Comparison of ENCODE assay signal across 8 cellular contexts in genomic region chr11:15074206-15075161, GRCh38. TPM values are rescaled to one million over a fixed set of nuclear protein-coding genes. Genes with fewer than 3 reads are reported as not detected.
DNase-seq lines count a peak whose midpoint lies in the region; ATAC-seq lines count a peak whose summit lies in the region.

No MANE protein-coding gene starts in this region.

- ATAC-seq in GM18909 (IDR thresholded peaks at IDR 0.05; ENCODE audit: poor library complexity, unreplicated experiment) (peak; percentile 96), HG03159 (IDR thresholded peaks at IDR 0.05; ENCODE audit: unreplicated experiment) (peak; percentile 95), left colon (peak; percentile 94)

- intact Hi-C loops in left colon (cut with DNase I, micrococcal nuclease) = loop anchor here (5.0 to 10.0 kb wide), 2 partner anchors 167 to 170 kb away; no protein-coding TSS in a partner anchor

- DNase-seq in AG08396 (ENCODE audit: low spot score) = peak; percentile 51
- peak; percentile 19 for DNase-seq in NCI-H2227 treated with DMSO at 0.1 percent for 48 hours (lab: John Stamatoyannopoulos, UW)
- peak; percentile 86 for DNase-seq in activated CD4-positive, CD25-positive, alpha-beta regulatory T cell treated with anti-CD3 and anti-CD28 coated beads, Interleukin-2, amount 50 U/mL, for 72 hours
- DNase-seq in cerebellum (ENCODE audit: low spot score) = peak; percentile 54
- peak; percentile 73 to 95 for DNase-seq in left colon
- peak; percentile 91 to 93 for DNase-seq in stimulated activated CD4-positive, alpha-beta T cell treated with anti-CD3 and anti-CD28 coated beads, Interleukin-2, amount 100 ng/mL, for 48 hours

RNA-seq across cellular contexts. Expression of gene CALCB, which starts 1.1 kb away (rescaled TPM):
- total RNA-seq in cerebellum (2.6 TPM), left colon (under 1 TPM in 1 of 2 donors, not detected in 1; 0.21 TPM)

RNA-seq across cellular contexts. Expression of gene INSC, which starts 40.2 kb away (rescaled TPM):
- total RNA-seq in cerebellum (0.36 TPM), left colon (1 to 10 TPM; 2.2 to 2.6 TPM)

Comparison
In these comparisons a context has a peak if more than half of its experiments do, and no peak if none do; other contexts are left out.
1. Peak in every context shown above with its lines: DNase-seq and ATAC-seq.
2. DNase-seq: peak in every context shown above with its lines; median percentile 92 in stimulated activated CD4-positive, alpha-beta T cell treated with anti-CD3 and anti-CD28 coated beads, Interleukin-2, amount 100 ng/mL, for 48 hours; 86 in activated CD4-positive, CD25-positive, alpha-beta regulatory T cell treated with anti-CD3 and anti-CD28 coated beads, Interleukin-2, amount 50 U/mL, for 72 hours; 84 in left colon; 54 in cerebellum; 51 in AG08396; 19 in NCI-H2227 treated with DMSO at 0.1 percent for 48 hours.